In the genomic region with DNA sequence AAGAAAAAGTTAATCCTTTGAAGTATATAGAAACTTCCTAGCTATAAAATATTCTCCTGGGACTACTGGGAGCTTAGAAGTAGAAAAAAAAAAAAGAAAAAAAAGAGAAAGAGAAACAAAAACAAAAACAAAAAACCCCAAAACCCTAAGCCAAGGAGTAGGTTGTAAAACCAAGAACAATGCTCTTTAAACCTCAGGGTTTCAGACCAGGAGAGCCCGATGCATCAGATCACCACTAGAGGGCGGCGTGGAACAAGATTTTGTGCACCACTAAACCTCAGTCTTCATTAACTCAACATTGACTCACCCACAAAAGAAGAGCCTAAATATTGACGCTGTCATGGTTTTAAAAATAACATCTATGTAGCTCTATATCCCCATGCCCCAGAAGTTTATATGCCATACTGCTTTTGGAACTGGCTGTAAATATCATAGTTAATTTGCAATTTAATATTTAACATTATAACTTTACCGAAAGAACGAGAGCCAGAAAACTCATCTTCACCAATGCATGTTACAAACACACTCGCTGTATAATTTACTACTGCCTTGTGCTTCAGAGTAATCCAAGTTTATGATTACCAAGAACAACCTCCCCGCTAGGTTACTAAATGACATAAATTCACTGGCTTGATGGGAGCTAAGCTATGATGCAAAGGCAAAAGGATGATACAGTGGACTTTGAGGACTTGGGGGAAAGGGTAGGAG, we compare ENCODE assay signal across 8 cellular contexts. TPM values are rescaled to one million over a fixed set of nuclear protein-coding genes. Genes with fewer than 3 reads are reported as not detected.
DNase-seq lines count a peak whose midpoint lies in the region; ATAC-seq lines count a peak whose summit lies in the region.

No MANE protein-coding gene starts in this region.

- peak; percentile 87 for ATAC-seq in GM21360 (IDR thresholded peaks at IDR 0.05; ENCODE audit: unreplicated experiment)

- DNase-seq in COR-L47 (lab: John Stamatoyannopoulos, UW), result peak; percentile 78
- DNase-seq in HS-27A (ENCODE audit: low read depth), result peak; percentile 53
- DNase-seq in NOMO-1 treated with dmso at 0.1 percent for 144 hours (lab: John Stamatoyannopoulos, UW; ENCODE audit: unreplicated experiment), result peak; percentile 53
- peak; percentile 55 to 79 (median 66) for DNase-seq in activated CD8-positive, alpha-beta memory T cell treated with anti-CD3 and anti-CD28 coated beads for 48 hours (ENCODE audit: low read depth in 2 of 3, low spot score in 2 of 3)
- DNase-seq in epidermal melanocyte (ENCODE audit: insufficient read length, low spot score), result peak; percentile 63
- DNase-seq in mucosa of gallbladder (ENCODE audit: low spot score), result peak; percentile 85
- DNase-seq in stimulated activated CD8-positive, alpha-beta memory T cell treated with anti-CD3 and anti-CD28 coated beads, Interleukin-4, amount 100 ng/mL, for 48 hours, result peak; percentile 93

RNA-seq across cellular contexts. Expression of a gene that starts 19.2 kb away (rescaled TPM):
- 18.1 TPM for total RNA-seq in mucosa of gallbladder

Comparison
In these comparisons a context has a peak if more than half of its experiments do, and no peak if none do; other contexts are left out.
1. Peak in every context shown above with its lines: DNase-seq and ATAC-seq.